1 cellular context compared by ENCODE assay signal in genomic region chr6:150150821-150151646, GRCh38.
A peak's percentile ranks its signal among the peaks of the same experiment; 100 is the strongest.
TF ChIP-seq lines count a peak whose summit lies in the region.

No MANE protein-coding gene starts in this region.

TF ChIP-seq in K562, 482 proteins besides CTCF, POLR2A, EP300 and RAD21 (continued from another document and continues in another):
- TF ChIP-seq E2F5 (CRISPR knock-in tag; IDR thresholded peaks at IDR 0.05) (no peak; the same call in 1 of the 2 replicates), NFIC (IDR thresholded peaks at IDR 0.05) (peak; percentile 65; the same call in 1 of the 2 replicates), ARID3B (CRISPR knock-in tag; IDR thresholded peaks at IDR 0.05; ENCODE audit: borderline replicate concordance) (no peak), CREBBP (IDR thresholded peaks at IDR 0.05; ENCODE audit: low read depth, low read length) (no peak), TAF9B (IDR thresholded peaks at IDR 0.05; ENCODE audit: partially characterized antibody) (peak; percentile 66), CLOCK (CRISPR knock-in tag; IDR thresholded peaks at IDR 0.05; ENCODE audit: borderline replicate concordance) (no peak), ZNF507 (tag; conservative IDR thresholded peaks at IDR 0.05) (no peak), GTF2E2 (tag; IDR thresholded peaks at IDR 0.05) (no peak), MAX (CRISPR knock-in tag; IDR thresholded peaks at IDR 0.05) (peak; percentile 35), BRF2 (IDR thresholded peaks at IDR 0.05; ENCODE audit: borderline replicate concordance, insufficient read depth, insufficient read length) (no peak), FUS (optimal IDR thresholded peaks at IDR 0.05; ENCODE audit: low read depth, low read length) (no peak), CBFB (CRISPR knock-in tag; IDR thresholded peaks at IDR 0.05) (0 out of 2 replicates have a peak, but pooled peaks have one; percentile 20), HDAC6 (IDR thresholded peaks at IDR 0.05; ENCODE audit: low read depth, low read length) (no peak), PHF21A (IDR thresholded peaks at IDR 0.05; ENCODE audit: borderline replicate concordance, low read depth) (no peak), E2F6 (IDR thresholded peaks at IDR 0.05; ENCODE audit: borderline replicate concordance in 1 of 2, extremely low read depth in 1 of 2, insufficient read depth in 1 of 2, insufficient read length in 1 of 2, low read depth in 1 of 2, low read length in 1 of 2, poor library complexity in 1 of 2, severe bottlenecking in 1 of 2) (peak; percentile 23 to 55), ARID3A (IDR thresholded peaks at IDR 0.05; ENCODE audit: borderline replicate concordance, low read depth, low read length) (0 out of 2 replicates have a peak, but pooled peaks have one; percentile 32), JUNB (CRISPR knock-in tag; conservative IDR thresholded peaks at IDR 0.05) (peak; percentile 63), HDAC8 (tag; IDR thresholded peaks at IDR 0.05) (no peak), KAT8 (IDR thresholded peaks at IDR 0.05; ENCODE audit: low read depth) (peak; percentile 50; the same call in 1 of the 2 replicates), NFE2 (IDR thresholded peaks at IDR 0.05; ENCODE audit: low read depth) (peak; percentile 63), HMG20A (CRISPR knock-in tag; conservative IDR thresholded peaks at IDR 0.05) (no peak), ASH1L (IDR thresholded peaks at IDR 0.05; ENCODE audit: borderline replicate concordance, low read depth, partially characterized antibody) (peak; percentile 46), CHCHD3 (CRISPR knock-in tag; IDR thresholded peaks at IDR 0.05) (no peak), SMC3 (conservative IDR thresholded peaks at IDR 0.05; ENCODE audit: insufficient read depth, low read depth, low read length) (peak; percentile 44), MYBL2 (IDR thresholded peaks at IDR 0.05; ENCODE audit: low read depth) (no peak), MYBL2 (CRISPR knock-in tag; IDR thresholded peaks at IDR 0.05; ENCODE audit: borderline replicate concordance) (no peak), BCLAF1 (IDR thresholded peaks at IDR 0.05; ENCODE audit: borderline replicate concordance in 1 of 2, control insufficient read depth in 1 of 2, low read depth in 2 of 2, low read length in 1 of 2) (peak in 1 of 2 experiments; percentile 81; a peak in 2 of 4 replicates), TBP (optimal IDR thresholded peaks at IDR 0.05; ENCODE audit: low read depth, low read length) (peak; percentile 58), TCF3 (CRISPR knock-in tag; IDR thresholded peaks at IDR 0.05) (peak; percentile 96), RBBP5 (IDR thresholded peaks at IDR 0.05; ENCODE audit: borderline replicate concordance, insufficient read depth, low read length, poor library complexity, severe bottlenecking) (peak; percentile 42), MYC (IDR thresholded peaks at IDR 0.05; ENCODE audit: low read depth, low read length) (peak; percentile 78; the same call in 1 of the 2 replicates), MYC (CRISPR knock-in tag; IDR thresholded peaks at IDR 0.05; ENCODE audit: borderline replicate concordance, low read depth) (no peak), ZNF384 (IDR thresholded peaks at IDR 0.05; ENCODE audit: low read depth, low read length) (peak; percentile 95), MXD1 (CRISPR knock-in tag; IDR thresholded peaks at IDR 0.05; ENCODE audit: borderline replicate concordance, poor library complexity, severe bottlenecking) (no peak), SP1 (CRISPR knock-in tag; IDR thresholded peaks at IDR 0.05) (peak; percentile 72), ESRRA (IDR thresholded peaks at IDR 0.05; ENCODE audit: borderline replicate concordance, low read depth) (peak; percentile 44; the same call in 1 of the 2 replicates), SRSF1 (IDR thresholded peaks at IDR 0.05; ENCODE audit: low read depth, low read length) (no peak), THRAP3 (IDR thresholded peaks at IDR 0.05; ENCODE audit: borderline replicate concordance) (peak; percentile 97), GTF2A2 (tag; IDR thresholded peaks at IDR 0.05) (no peak), ZNF175 (CRISPR knock-in tag; IDR thresholded peaks at IDR 0.05; ENCODE audit: low read depth) (0 out of 2 replicates have a peak, but pooled peaks have one; percentile 55), CBX3 (IDR thresholded peaks at IDR 0.05; ENCODE audit: borderline replicate concordance in 1 of 2, low read length in 2 of 2) (peak in 1 of 2 experiments; percentile 82; a peak in 2 of 3 replicates), DPF2 (IDR thresholded peaks at IDR 0.05) (peak; percentile 99), LARP7 (IDR thresholded peaks at IDR 0.05) (peak; percentile 77; the same call in 1 of the 2 replicates)
